In the genomic region with DNA sequence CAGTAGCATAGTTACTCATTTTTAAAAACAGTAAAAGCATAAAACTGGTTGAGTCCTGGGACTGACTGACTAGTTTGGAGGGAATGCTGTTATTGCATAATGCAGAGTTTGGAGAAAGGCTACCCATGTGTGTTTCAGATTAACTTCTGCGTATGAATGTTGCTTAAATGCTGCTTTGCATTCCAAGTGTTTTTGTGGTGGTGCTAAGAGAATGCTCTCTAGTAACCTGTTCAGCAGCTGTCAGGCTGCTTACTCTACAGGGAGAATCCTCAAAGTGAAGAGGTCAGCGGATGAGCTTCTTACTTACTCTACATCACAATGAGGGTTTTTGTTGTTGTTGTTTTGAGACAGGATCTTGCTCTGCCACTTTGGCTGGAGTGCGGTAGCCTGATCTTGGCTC, we compare ENCODE assay signal across 11 cellular contexts. TPM values are rescaled to one million over a fixed set of nuclear protein-coding genes. Genes with fewer than 3 reads are reported as not detected.
A peak's percentile ranks its signal among the peaks of the same experiment; 100 is the strongest.
DNase-seq lines count a peak whose midpoint lies in the region; ATAC-seq and TF ChIP-seq lines count a peak whose summit lies in the region.
"Had no signal": no experiment of that assay in that cellular context is flagged by ENCODE, and none has a peak within 500 bp of the region (broad histone marks: within the 10 kb centered on the region; RNA-seq: fewer than 3 reads in every experiment).

No MANE protein-coding gene starts in this region.

- DNase-seq in GM04504 (ENCODE audit: low read depth) (peak; percentile 96), fibroblast of villous mesenchyme (ENCODE audit: low read depth) (peak; percentile 98), NCI-H1048 (lab: John Stamatoyannopoulos, UW) (no peak)
- DNase-seq: adrenal gland, GOT3, NCI-H524 treated with DMSO at 0.1 percent for 48 hours had no signal

- no peak overlapping the region for H3K9ac ChIP-seq in skeletal muscle tissue (ENCODE audit: low read depth in 1 of 3, low read length in 3 of 3)

- H3K4me1 ChIP-seq in skeletal muscle tissue (ENCODE audit: control insufficient read depth in 3 of 3, insufficient read depth in 3 of 3, low read length in 3 of 3) = peaks cover 29 to 48% (median 42%) of the 10 kb centered on the region in 3 donors

- no peak overlapping the region for H3K4me3 ChIP-seq in fibroblast of villous mesenchyme (ENCODE audit: low read depth, low read length)
- no peak overlapping the region for H3K4me3 ChIP-seq in skeletal muscle tissue (ENCODE audit: low read length in 3 of 3)
- H3K4me3 ChIP-seq: adrenal gland had no signal

- no peak for TF ChIP-seq CTCF in fibroblast of villous mesenchyme (IDR thresholded peaks at IDR 0.05; ENCODE audit: insufficient read depth, low read depth, low read length)

- peak overlapping the region; percentile 48 for H3K27ac ChIP-seq in skeletal muscle tissue (ENCODE audit: low read depth, low read length)

- ATAC-seq in SK-N-SH treated with all-trans-retinoic acid at 6 μM for 48 hours (peak; percentile 53), HG03460 (IDR thresholded peaks at IDR 0.05; ENCODE audit: unreplicated experiment) (no peak), HG03025 (IDR thresholded peaks at IDR 0.05; ENCODE audit: low FRiP score, unreplicated experiment) (no peak)

- no peaks in the 10 kb centered on the region for H3K27me3 ChIP-seq in skeletal muscle tissue (ENCODE audit: control insufficient read depth in 3 of 3, insufficient read depth in 3 of 3, low read length in 3 of 3)
- H3K27me3 ChIP-seq: adrenal gland had no signal

- no peaks in the 10 kb centered on the region for H3K9me3 ChIP-seq in skeletal muscle tissue (ENCODE audit: control insufficient read depth in 3 of 3, low read length in 3 of 3)
- H3K9me3 ChIP-seq: adrenal gland had no signal

- H3K36me3 ChIP-seq in skeletal muscle tissue (ENCODE audit: control insufficient read depth in 3 of 3, insufficient read depth in 3 of 3, low read length in 3 of 3) = peaks cover 16 to 20% (median 18%) of the 10 kb centered on the region in 3 donors

TF ChIP-seq in SK-N-SH treated with all-trans-retinoic acid at 6 μM for 48 hours, 23 proteins besides CTCF, POLR2A, EP300 and RAD21:
- TF ChIP-seq, protein P1, sequence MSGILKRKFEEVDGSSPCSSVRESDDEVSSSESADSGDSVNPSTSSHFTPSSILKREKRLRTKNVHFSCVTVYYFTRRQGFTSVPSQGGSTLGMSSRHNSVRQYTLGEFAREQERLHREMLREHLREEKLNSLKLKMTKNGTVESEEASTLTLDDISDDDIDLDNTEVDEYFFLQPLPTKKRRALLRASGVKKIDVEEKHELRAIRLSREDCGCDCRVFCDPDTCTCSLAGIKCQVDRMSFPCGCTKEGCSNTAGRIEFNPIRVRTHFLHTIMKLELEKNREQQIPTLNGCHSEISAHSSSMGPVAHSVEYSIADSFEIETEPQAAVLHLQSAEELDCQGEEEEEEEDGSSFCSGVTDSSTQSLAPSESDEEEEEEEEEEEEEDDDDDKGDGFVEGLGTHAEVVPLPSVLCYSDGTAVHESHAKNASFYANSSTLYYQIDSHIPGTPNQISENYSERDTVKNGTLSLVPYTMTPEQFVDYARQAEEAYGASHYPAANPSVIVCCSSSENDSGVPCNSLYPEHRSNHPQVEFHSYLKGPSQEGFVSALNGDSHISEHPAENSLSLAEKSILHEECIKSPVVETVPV (CRISPR knock-in tag; IDR thresholded peaks at IDR 0.05) = no peak
- TF ChIP-seq ZNF70 (CRISPR knock-in tag; IDR thresholded peaks at IDR 0.05) (no peak), ESRRG (CRISPR knock-in tag; IDR thresholded peaks at IDR 0.05) (no peak), PPARA (CRISPR knock-in tag; IDR thresholded peaks at IDR 0.05; ENCODE audit: borderline replicate concordance) (no peak)
- TF ChIP-seq, protein P2, sequence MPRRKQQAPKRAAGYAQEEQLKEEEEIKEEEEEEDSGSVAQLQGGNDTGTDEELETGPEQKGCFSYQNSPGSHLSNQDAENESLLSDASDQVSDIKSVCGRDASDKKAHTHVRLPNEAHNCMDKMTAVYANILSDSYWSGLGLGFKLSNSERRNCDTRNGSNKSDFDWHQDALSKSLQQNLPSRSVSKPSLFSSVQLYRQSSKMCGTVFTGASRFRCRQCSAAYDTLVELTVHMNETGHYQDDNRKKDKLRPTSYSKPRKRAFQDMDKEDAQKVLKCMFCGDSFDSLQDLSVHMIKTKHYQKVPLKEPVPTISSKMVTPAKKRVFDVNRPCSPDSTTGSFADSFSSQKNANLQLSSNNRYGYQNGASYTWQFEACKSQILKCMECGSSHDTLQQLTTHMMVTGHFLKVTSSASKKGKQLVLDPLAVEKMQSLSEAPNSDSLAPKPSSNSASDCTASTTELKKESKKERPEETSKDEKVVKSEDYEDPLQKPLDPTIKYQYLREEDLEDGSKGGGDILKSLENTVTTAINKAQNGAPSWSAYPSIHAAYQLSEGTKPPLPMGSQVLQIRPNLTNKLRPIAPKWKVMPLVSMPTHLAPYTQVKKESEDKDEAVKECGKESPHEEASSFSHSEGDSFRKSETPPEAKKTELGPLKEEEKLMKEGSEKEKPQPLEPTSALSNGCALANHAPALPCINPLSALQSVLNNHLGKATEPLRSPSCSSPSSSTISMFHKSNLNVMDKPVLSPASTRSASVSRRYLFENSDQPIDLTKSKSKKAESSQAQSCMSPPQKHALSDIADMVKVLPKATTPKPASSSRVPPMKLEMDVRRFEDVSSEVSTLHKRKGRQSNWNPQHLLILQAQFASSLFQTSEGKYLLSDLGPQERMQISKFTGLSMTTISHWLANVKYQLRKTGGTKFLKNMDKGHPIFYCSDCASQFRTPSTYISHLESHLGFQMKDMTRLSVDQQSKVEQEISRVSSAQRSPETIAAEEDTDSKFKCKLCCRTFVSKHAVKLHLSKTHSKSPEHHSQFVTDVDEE (CRISPR knock-in tag; IDR thresholded peaks at IDR 0.05) = no peak
- TF ChIP-seq, protein P3, sequence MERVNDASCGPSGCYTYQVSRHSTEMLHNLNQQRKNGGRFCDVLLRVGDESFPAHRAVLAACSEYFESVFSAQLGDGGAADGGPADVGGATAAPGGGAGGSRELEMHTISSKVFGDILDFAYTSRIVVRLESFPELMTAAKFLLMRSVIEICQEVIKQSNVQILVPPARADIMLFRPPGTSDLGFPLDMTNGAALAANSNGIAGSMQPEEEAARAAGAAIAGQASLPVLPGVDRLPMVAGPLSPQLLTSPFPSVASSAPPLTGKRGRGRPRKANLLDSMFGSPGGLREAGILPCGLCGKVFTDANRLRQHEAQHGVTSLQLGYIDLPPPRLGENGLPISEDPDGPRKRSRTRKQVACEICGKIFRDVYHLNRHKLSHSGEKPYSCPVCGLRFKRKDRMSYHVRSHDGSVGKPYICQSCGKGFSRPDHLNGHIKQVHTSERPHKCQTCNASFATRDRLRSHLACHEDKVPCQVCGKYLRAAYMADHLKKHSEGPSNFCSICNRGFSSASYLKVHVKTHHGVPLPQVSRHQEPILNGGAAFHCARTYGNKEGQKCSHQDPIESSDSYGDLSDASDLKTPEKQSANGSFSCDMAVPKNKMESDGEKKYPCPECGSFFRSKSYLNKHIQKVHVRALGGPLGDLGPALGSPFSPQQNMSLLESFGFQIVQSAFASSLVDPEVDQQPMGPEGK (CRISPR knock-in tag; IDR thresholded peaks at IDR 0.05; ENCODE audit: borderline replicate concordance) = no peak
TF ChIP-seq in SK-N-SH treated with all-trans-retinoic acid at 6 μM for 48 hours: peak in this region for 0.

RNA-seq across cellular contexts. Expression of a gene that starts 4.3 kb away (rescaled TPM):
- total RNA-seq in fibroblast of villous mesenchyme = 61.5 and 62.6 TPM in 2 replicates
- 38.1 TPM for total RNA-seq in skeletal muscle tissue

RNA-seq across cellular contexts. Expression of a gene that starts 10.1 kb away (rescaled TPM):
- total RNA-seq in fibroblast of villous mesenchyme (under 0.01 TPM in 1 of 2 replicates, not detected in the other), skeletal muscle tissue (not detected)
- total RNA-seq: adrenal gland, HT1080 had no signal

RNA-seq across cellular contexts. Expression of a gene that starts 37.1 kb away (rescaled TPM):
- total RNA-seq in fibroblast of villous mesenchyme (1.6 and 2.2 TPM in 2 replicates), skeletal muscle tissue (3.1 TPM)
- total RNA-seq: HT1080 had no signal
